14 cellular contexts compared by ENCODE assay signal in genomic region chr4:40587826-40588225, GRCh38. TPM values are rescaled to one million over a fixed set of nuclear protein-coding genes. Genes with fewer than 3 reads are reported as not detected.
A peak's percentile ranks its signal among the peaks of the same experiment; 100 is the strongest.
DNase-seq lines count a peak whose midpoint lies in the region; TF ChIP-seq lines count a peak whose summit lies in the region.
"Had no signal": no experiment of that assay in that cellular context is flagged by ENCODE, and none has a peak within 500 bp of the region (broad histone marks: within the 10 kb centered on the region; RNA-seq: fewer than 3 reads in every experiment).

No MANE protein-coding gene starts in this region.

- H3K27me3 Mint-ChIP-seq in activated CD4-positive, alpha-beta memory T cell treated with anti-CD3 and anti-CD28 coated beads for 36 hours = no peaks in the 10 kb centered on the region

- H3K4me1 ChIP-seq in BLaER1 treated with 17β-estradiol and CSF1 and Interleukin-3, amounts not matched to agents 10 nM and 100 nM = peaks cover 0 to 90% (median 16%) of the 10 kb centered on the region in 10 experiments; a peak in 11 of 20 replicates
- H3K4me1 ChIP-seq in osteoblast (ENCODE audit: insufficient read depth, low read length) = peaks cover 14% of the 10 kb centered on the region

- no peak for TF ChIP-seq CTCF in osteoblast (IDR thresholded peaks at IDR 0.05; ENCODE audit: extremely low read depth, low read depth, low read length)

- H4K20me1 ChIP-seq in BLaER1 treated with 17β-estradiol and CSF1 and Interleukin-3, amounts not matched to agents 10 nM and 100 nM = peaks cover 0 to 12% (median 0%) of the 10 kb centered on the region in 11 experiments; a peak in 1 of 22 replicates
- no peaks in the 10 kb centered on the region for H4K20me1 ChIP-seq in osteoblast (ENCODE audit: insufficient read depth, low read length)

- CTCF ChIA-PET in activated CD4-positive, alpha-beta memory T cell treated with anti-CD3 and anti-CD28 coated beads for 36 hours (lab: Charles Lee) = interaction anchor here (0.9 kb wide), 1 partner anchor 137 kb away, joined by 3 read pairs; no protein-coding TSS in a partner anchor

- peak overlapping the region in 4 of 11 experiments; percentile 56 to 81 (median 76); a peak in 8 of 22 replicates for H3K27ac ChIP-seq in BLaER1 treated with 17β-estradiol and CSF1 and Interleukin-3, amounts not matched to agents 10 nM and 100 nM
- H3K27ac ChIP-seq in epithelial cell of prostate = peak overlapping the region; percentile 5
- no peak overlapping the region for H3K27ac ChIP-seq in osteoblast (ENCODE audit: low read depth, low read length)
- H3K27ac ChIP-seq: SK-N-MC had no signal

- H3K4me3 Mint-ChIP-seq in activated CD4-positive, alpha-beta memory T cell treated with anti-CD3 and anti-CD28 coated beads for 36 hours = no peak overlapping the region
- H3K4me3 Mint-ChIP-seq: activated CD4-positive, alpha-beta T cell treated with anti-CD3 and anti-CD28 coated beads, Interleukin-2, amount 10 ng/mL, durations not matched to agents 24 days and 14 days; activated naive CD4-positive, alpha-beta T cell treated with anti-CD3 and anti-CD28 coated beads, Interleukin-2, amount 10 ng/mL, durations not matched to agents 7 days and 5 days had no signal

- H3K36me3 ChIP-seq in BLaER1 treated with 17β-estradiol and CSF1 and Interleukin-3, amounts not matched to agents 10 nM and 100 nM = peaks cover 0 to 71% (median 0%) of the 10 kb centered on the region in 11 experiments; a peak in 4 of 22 replicates
- no peaks in the 10 kb centered on the region for H3K36me3 ChIP-seq in osteoblast (ENCODE audit: insufficient read depth, low read length)

- no peaks in the 10 kb centered on the region for H3K4me1 Mint-ChIP-seq in activated CD4-positive, alpha-beta memory T cell treated with anti-CD3 and anti-CD28 coated beads for 36 hours (ENCODE audit: low read depth)

- intact Hi-C loops in activated CD4-positive, alpha-beta memory T cell treated with anti-CD3 and anti-CD28 coated beads for 36 hours (cut with micrococcal nuclease) = no loop called here

- no peak overlapping the region for H3K27ac Mint-ChIP-seq in activated CD4-positive, alpha-beta memory T cell treated with anti-CD3 and anti-CD28 coated beads for 36 hours
- H3K27ac Mint-ChIP-seq: activated naive CD4-positive, alpha-beta T cell treated with anti-CD3 and anti-CD28 coated beads, Interleukin-2, amount 10 ng/mL, durations not matched to agents 7 days and 5 days had no signal

- DNase-seq in NOMO-1 (lab: John Stamatoyannopoulos, UW; ENCODE audit: unreplicated experiment in 2 of 2) (peak; percentile 55 to 65), epithelial cell of prostate (ENCODE audit: low read depth, low spot score) (no peak), osteoblast (ENCODE audit: insufficient read length, low spot score, missing footprints) (peak; percentile 63), 8988T (no peak), NCI-H146 (lab: John Stamatoyannopoulos, UW) (no peak), RPMI8226 (no peak)
- no peak for DNase-seq in activated CD4-positive, alpha-beta memory T cell treated with anti-CD3 and anti-CD28 coated beads for 36 hours
- DNase-seq: activated CD4-positive, alpha-beta T cell treated with anti-CD3 and anti-CD28 coated beads, Interleukin-2, amount 10 ng/mL, durations not matched to agents 24 days and 14 days; activated naive CD4-positive, alpha-beta T cell treated with anti-CD3 and anti-CD28 coated beads, Interleukin-2, amount 10 ng/mL, durations not matched to agents 7 days and 5 days; effector CD8-positive, alpha-beta T cell; NCI-H345; nucleus accumbens had no signal

- peak overlapping the region in 6 of 11 experiments; percentile 30 to 79 (median 54); a peak in 9 of 22 replicates for H3K4me2 ChIP-seq in BLaER1 treated with 17β-estradiol and CSF1 and Interleukin-3, amounts not matched to agents 10 nM and 100 nM
- peak overlapping the region; percentile 39 for H3K4me2 ChIP-seq in osteoblast (ENCODE audit: insufficient read depth, low read length)

- H3K9ac ChIP-seq in BLaER1 treated with 17β-estradiol and CSF1 and Interleukin-3, amounts not matched to agents 10 nM and 100 nM = peak overlapping the region in 4 of 11 experiments; percentile 3 to 70 (median 60); a peak in 5 of 22 replicates

- POLR2A ChIA-PET in activated CD4-positive, alpha-beta memory T cell treated with anti-CD3 and anti-CD28 coated beads for 36 hours (lab: Charles Lee) = no interaction called here

- H3K4me3 ChIP-seq in BLaER1 treated with 17β-estradiol and CSF1 and Interleukin-3, amounts not matched to agents 10 nM and 100 nM = no peak overlapping the region
- no peak overlapping the region for H3K4me3 ChIP-seq in osteoblast (ENCODE audit: insufficient read depth, low read length)
- H3K4me3 ChIP-seq: SK-N-MC had no signal

- H3K9me3 ChIP-seq in BLaER1 treated with 17β-estradiol and CSF1 and Interleukin-3, amounts not matched to agents 10 nM and 100 nM (replicated peaks in 1 of 11) = peaks cover 0 to 7% (median 0%) of the 10 kb centered on the region in 11 experiments; a peak in 1 of 22 replicates
- H3K9me3 ChIP-seq in osteoblast (ENCODE audit: low read depth, low read length) = no peaks in the 10 kb centered on the region

- no peaks in the 10 kb centered on the region for H3K36me3 Mint-ChIP-seq in activated CD4-positive, alpha-beta memory T cell treated with anti-CD3 and anti-CD28 coated beads for 36 hours
- H3K36me3 Mint-ChIP-seq: activated naive CD4-positive, alpha-beta T cell treated with anti-CD3 and anti-CD28 coated beads, Interleukin-2, amount 10 ng/mL, durations not matched to agents 7 days and 5 days had no signal

- no peak overlapping the region for H2AFZ ChIP-seq in osteoblast (ENCODE audit: low read length)

- no peaks in the 10 kb centered on the region for H3K79me2 ChIP-seq in osteoblast (ENCODE audit: insufficient read depth, low read length)

- H3K9me3 Mint-ChIP-seq in activated CD4-positive, alpha-beta memory T cell treated with anti-CD3 and anti-CD28 coated beads for 36 hours = no peaks in the 10 kb centered on the region
- H3K9me3 Mint-ChIP-seq: activated CD4-positive, alpha-beta T cell treated with anti-CD3 and anti-CD28 coated beads, Interleukin-2, amount 10 ng/mL, durations not matched to agents 24 days and 14 days; activated naive CD4-positive, alpha-beta T cell treated with anti-CD3 and anti-CD28 coated beads, Interleukin-2, amount 10 ng/mL, durations not matched to agents 7 days and 5 days had no signal

- no peaks in the 10 kb centered on the region for H3K27me3 ChIP-seq in BLaER1 treated with 17β-estradiol and CSF1 and Interleukin-3, amounts not matched to agents 10 nM and 100 nM
- H3K27me3 ChIP-seq in osteoblast (ENCODE audit: insufficient read depth, low read length) = no peaks in the 10 kb centered on the region

RNA-seq across cellular contexts. Expression of gene RBM47, which starts 41.8 kb away (rescaled TPM):
- total RNA-seq in osteoblast = 1.8 and 2.2 TPM in 2 replicates
- total RNA-seq in activated CD4-positive, alpha-beta memory T cell treated with anti-CD3 and anti-CD28 coated beads for 36 hours = 1 to 10 TPM; 1.7 to 2.6 TPM

Comparison
In these comparisons a context has a peak if more than half of its experiments do, and no peak if none do; other contexts are left out.
1. DNase-seq: peak in NOMO-1 (2 of 2) and osteoblast (single experiment); none in epithelial cell of prostate (single experiment), activated CD4-positive, alpha-beta memory T cell treated with anti-CD3 and anti-CD28 coated beads for 36 hours (single experiment), 8988T (single experiment), NCI-H146 (single experiment) and RPMI8226 (single experiment).